25 cellular contexts compared by ENCODE assay signal in genomic region chr2:187224989-187225388, GRCh38.
"Had no signal": no experiment of that assay in that cellular context is flagged by ENCODE, and none has a peak within 500 bp of the region (broad histone marks: within the 10 kb centered on the region; RNA-seq: fewer than 3 reads in every experiment).

No MANE protein-coding gene starts in this region.

- H3K4me1 Mint-ChIP-seq: activated naive CD8-positive, alpha-beta T cell treated with anti-CD3 and anti-CD28 coated beads for 36 hours; stimulated activated memory B cell treated with anti-CD40 and anti-IgM and Interleukin-4, amounts not matched to agents 10 μg/mL and 1 μg/mL and 100 μg/mL, for 72 hours; T-helper 17 cell had no signal

- FAIRE-seq: bronchial epithelial cell, small intestine had no signal

- H3K4me1 ChIP-seq: gastroesophageal sphincter, heart left ventricle, uterus had no signal

- H3K36me3 Mint-ChIP-seq: activated naive CD8-positive, alpha-beta T cell treated with anti-CD3 and anti-CD28 coated beads for 36 hours; stimulated activated memory B cell treated with anti-CD40 and anti-IgM and Interleukin-4, amounts not matched to agents 10 μg/mL and 1 μg/mL and 100 μg/mL, for 72 hours had no signal

- H2AFZ ChIP-seq: parathyroid adenoma had no signal

- DNase-seq: activated CD4-positive, alpha-beta T cell treated with anti-CD3 and anti-CD28 coated beads for 4 hours; activated CD4-positive, alpha-beta T cell treated with anti-CD3 and anti-CD28 coated beads, Interleukin-2, amount 50 U/mL, for 48 hours; activated CD4-positive, CD25-positive, alpha-beta regulatory T cell; activated CD8-positive, alpha-beta memory T cell treated with anti-CD3 and anti-CD28 coated beads, Interleukin-2, amount 50 U/mL, for 48 hours; activated naive CD4-positive, alpha-beta T cell treated with Interleukin-2 at 50 U/mL for 16 hours; activated naive CD8-positive, alpha-beta T cell treated with anti-CD3 and anti-CD28 coated beads for 36 hours; activated T-cell treated with anti-CD3 and anti-CD28 coated beads, Interleukin-2, amount 50 U/mL, for 48 hours; amniotic stem cell; cerebellar nuclear complex; cortex of kidney; heart left ventricle; islet precursor cell; left cardiac atrium; small intestine; stimulated activated CD4-positive, alpha-beta T cell treated with anti-CD3 and anti-CD28 coated beads, Interleukin-15, amount 100 ng/mL, for 24 hours; T-helper 17 cell; trophoblast cell; uterus had no signal

- H3K27me3 ChIP-seq: gastroesophageal sphincter, heart left ventricle, uterus had no signal

- H3K27ac ChIP-seq: epithelial cell of prostate, gastroesophageal sphincter, heart left ventricle, parathyroid adenoma, uterus had no signal

- H3K4me3 ChIP-seq: gastroesophageal sphincter, heart left ventricle, uterus had no signal

- H3K27ac Mint-ChIP-seq: activated naive CD8-positive, alpha-beta T cell treated with anti-CD3 and anti-CD28 coated beads for 36 hours; nephron; stimulated activated memory B cell treated with anti-CD40 and anti-IgM and Interleukin-4, amounts not matched to agents 10 μg/mL and 1 μg/mL and 100 μg/mL, for 72 hours; T-helper 17 cell had no signal

- ATAC-seq: gastroesophageal sphincter; heart left ventricle; left cardiac atrium; sciatic nerve; stimulated activated memory B cell treated with anti-CD40 and anti-IgM and Interleukin-4, amounts not matched to agents 10 μg/mL and 1 μg/mL and 100 μg/mL, for 72 hours; T-helper 17 cell had no signal

- H3K27me3 Mint-ChIP-seq: activated naive CD8-positive, alpha-beta T cell treated with anti-CD3 and anti-CD28 coated beads for 36 hours; stimulated activated memory B cell treated with anti-CD40 and anti-IgM and Interleukin-4, amounts not matched to agents 10 μg/mL and 1 μg/mL and 100 μg/mL, for 72 hours; T-helper 17 cell had no signal

- H3K9me3 ChIP-seq: gastroesophageal sphincter, uterus had no signal

- H3K4me3 Mint-ChIP-seq: activated naive CD8-positive, alpha-beta T cell treated with anti-CD3 and anti-CD28 coated beads for 36 hours; nephron; stimulated activated memory B cell treated with anti-CD40 and anti-IgM and Interleukin-4, amounts not matched to agents 10 μg/mL and 1 μg/mL and 100 μg/mL, for 72 hours; T-helper 17 cell had no signal

- H3K36me3 ChIP-seq: gastroesophageal sphincter, heart left ventricle, uterus had no signal

- H3K9ac ChIP-seq: parathyroid adenoma had no signal

- H3K9me3 Mint-ChIP-seq: stimulated activated memory B cell treated with anti-CD40 and anti-IgM and Interleukin-4, amounts not matched to agents 10 μg/mL and 1 μg/mL and 100 μg/mL, for 72 hours had no signal

- H3K79me2 ChIP-seq: parathyroid adenoma had no signal
